In genomic region chr16:8931864-8932263, GRCh38 we compare ENCODE assay signal across 1 cellular context.
A peak's percentile ranks its signal among the peaks of the same experiment; 100 is the strongest.
TF ChIP-seq lines count a peak whose summit lies in the region.

No MANE protein-coding gene starts in this region.

TF ChIP-seq in HepG2, 621 proteins besides CTCF, POLR2A, EP300 and RAD21 (continued from another document and continues in another):
- TF ChIP-seq ZNF280B (CRISPR knock-in tag; IDR thresholded peaks at IDR 0.05; ENCODE audit: borderline replicate concordance) (no peak), ZNF10 (CRISPR knock-in tag; IDR thresholded peaks at IDR 0.05; ENCODE audit: borderline replicate concordance, low read depth) (no peak), REXO4 (CRISPR knock-in tag; IDR thresholded peaks at IDR 0.05; ENCODE audit: borderline replicate concordance) (no peak), MXI1 (IDR thresholded peaks at IDR 0.05; ENCODE audit: borderline replicate concordance, low read depth, low read length) (no peak; the same call in 2 of the 3 replicates), TCF7 (IDR thresholded peaks at IDR 0.05; ENCODE audit: low read depth) (no peak), ZNF468 (CRISPR knock-in tag; IDR thresholded peaks at IDR 0.05) (no peak), ZNF672 (CRISPR knock-in tag; IDR thresholded peaks at IDR 0.05) (no peak), ZNF552 (CRISPR knock-in tag; IDR thresholded peaks at IDR 0.05; ENCODE audit: borderline replicate concordance) (no peak), NPAS2 (CRISPR knock-in tag; IDR thresholded peaks at IDR 0.05; ENCODE audit: borderline replicate concordance) (no peak), ZNF510 (CRISPR knock-in tag; IDR thresholded peaks at IDR 0.05; ENCODE audit: low read depth) (no peak), ZNF276 (CRISPR knock-in tag; IDR thresholded peaks at IDR 0.05; ENCODE audit: low read depth) (no peak), ZNF260 (CRISPR knock-in tag; IDR thresholded peaks at IDR 0.05; ENCODE audit: borderline replicate concordance, low read depth) (no peak), ZBTB40 (IDR thresholded peaks at IDR 0.05) (no peak), ZBTB40 (CRISPR knock-in tag; IDR thresholded peaks at IDR 0.05) (no peak), ZNF556 (CRISPR knock-in tag; IDR thresholded peaks at IDR 0.05; ENCODE audit: borderline replicate concordance) (no peak), ZNF879 (CRISPR knock-in tag; IDR thresholded peaks at IDR 0.05) (0 out of 2 replicates have a peak, but pooled peaks have one; percentile 40), THRA (CRISPR knock-in tag; IDR thresholded peaks at IDR 0.05; ENCODE audit: borderline replicate concordance) (peak; percentile 44; the same call in 1 of the 2 replicates), ZNF562 (CRISPR knock-in tag; IDR thresholded peaks at IDR 0.05; ENCODE audit: borderline replicate concordance) (no peak), STAT5B (CRISPR knock-in tag; IDR thresholded peaks at IDR 0.05) (0 out of 2 replicates have a peak, but pooled peaks have one; percentile 64), ZNF629 (CRISPR knock-in tag; conservative IDR thresholded peaks at IDR 0.05) (no peak), ZNF740 (CRISPR knock-in tag; IDR thresholded peaks at IDR 0.05) (no peak; the same call in 1 of the 2 replicates), ZNF546 (CRISPR knock-in tag; conservative IDR thresholded peaks at IDR 0.05) (no peak), NFE2L2 (IDR thresholded peaks at IDR 0.05; ENCODE audit: low read length) (no peak), FIP1L1 (IDR thresholded peaks at IDR 0.05; ENCODE audit: borderline replicate concordance, insufficient read depth, low read depth, low read length) (no peak), HOXA7 (CRISPR knock-in tag; IDR thresholded peaks at IDR 0.05) (no peak), ZNF34 (CRISPR knock-in tag; IDR thresholded peaks at IDR 0.05; ENCODE audit: borderline replicate concordance) (no peak), ZFP36L1 (CRISPR knock-in tag; IDR thresholded peaks at IDR 0.05) (no peak), ATF7-NPFF (CRISPR knock-in tag; IDR thresholded peaks at IDR 0.05; ENCODE audit: low read depth) (peak; percentile 62; the same call in 1 of the 2 replicates), ZFP37 (CRISPR knock-in tag; IDR thresholded peaks at IDR 0.05; ENCODE audit: borderline replicate concordance) (peak; percentile 92; the same call in 1 of the 2 replicates), TRIM24 (CRISPR knock-in tag; IDR thresholded peaks at IDR 0.05) (no peak), ATF5 (CRISPR knock-in tag; IDR thresholded peaks at IDR 0.05; ENCODE audit: low read depth) (no peak), ZNF382 (CRISPR knock-in tag; IDR thresholded peaks at IDR 0.05; ENCODE audit: borderline replicate concordance) (no peak), ZNF331 (CRISPR knock-in tag; IDR thresholded peaks at IDR 0.05) (peak; percentile 75; the same call in 1 of the 2 replicates), ZNF709 (CRISPR knock-in tag; IDR thresholded peaks at IDR 0.05) (peak; percentile 54; the same call in 1 of the 2 replicates), PAX8 (CRISPR knock-in tag; IDR thresholded peaks at IDR 0.05; ENCODE audit: borderline replicate concordance) (no peak), ZNF563 (CRISPR knock-in tag; IDR thresholded peaks at IDR 0.05) (peak; percentile 60; the same call in 1 of the 2 replicates), NR0B2 (CRISPR knock-in tag; IDR thresholded peaks at IDR 0.05) (no peak), ZNF326 (CRISPR knock-in tag; IDR thresholded peaks at IDR 0.05; ENCODE audit: borderline replicate concordance) (no peak), ZNF713 (CRISPR knock-in tag; IDR thresholded peaks at IDR 0.05) (no peak), SIN3A (IDR thresholded peaks at IDR 0.05; ENCODE audit: borderline replicate concordance, low read depth, low read length) (peak; percentile 71; the same call in 1 of the 2 replicates), NCOA2 (CRISPR knock-in tag; IDR thresholded peaks at IDR 0.05) (peak; percentile 47; the same call in 1 of the 2 replicates), GMEB1 (CRISPR knock-in tag; IDR thresholded peaks at IDR 0.05; ENCODE audit: borderline replicate concordance) (no peak), FLYWCH1 (CRISPR knock-in tag; IDR thresholded peaks at IDR 0.05) (no peak), HNRNPL (IDR thresholded peaks at IDR 0.05; ENCODE audit: low read depth, low read length) (no peak), ZNF333 (CRISPR knock-in tag; IDR thresholded peaks at IDR 0.05; ENCODE audit: borderline replicate concordance) (no peak), SUZ12 (IDR thresholded peaks at IDR 0.05; ENCODE audit: low read depth, low read length) (no peak), NKX3-1 (CRISPR knock-in tag; IDR thresholded peaks at IDR 0.05) (peak; percentile 83; the same call in 1 of the 2 replicates), FOXO1 (CRISPR knock-in tag; IDR thresholded peaks at IDR 0.05) (peak; percentile 46; the same call in 1 of the 2 replicates), EZH2 (conservative IDR thresholded peaks at IDR 0.05; ENCODE audit: low read depth, low read length) (no peak), ZNF225 (CRISPR knock-in tag; IDR thresholded peaks at IDR 0.05) (no peak), YEATS4 (CRISPR knock-in tag; IDR thresholded peaks at IDR 0.05; ENCODE audit: borderline replicate concordance) (no peak), ZEB1 (IDR thresholded peaks at IDR 0.05; ENCODE audit: insufficient replicate concordance, low read depth) (no peak), ZMYM4 (CRISPR knock-in tag; IDR thresholded peaks at IDR 0.05) (peak; percentile 56), TCF7L2 (IDR thresholded peaks at IDR 0.05; ENCODE audit: low read depth, low read length) (no peak)
